ENCODE assay signal across 1 cellular context in the genomic region with DNA sequence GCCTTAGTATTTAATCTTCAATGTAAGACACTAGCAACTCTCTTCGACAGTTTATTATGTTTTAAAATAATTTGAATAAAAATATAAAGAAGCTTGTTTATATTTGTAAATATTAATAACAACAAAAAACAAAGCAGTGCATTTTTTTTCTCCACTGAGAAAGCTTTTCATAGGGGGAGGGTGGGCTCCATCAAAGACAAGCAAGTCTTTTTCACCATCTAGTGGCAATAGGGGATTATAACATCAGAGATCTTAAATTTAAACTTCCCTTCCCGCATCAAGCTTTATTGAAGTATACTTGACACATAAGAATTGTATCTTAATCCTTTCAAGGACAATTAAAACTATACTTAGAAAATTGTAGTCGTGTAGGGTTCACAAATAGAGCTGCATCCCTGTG.
TF ChIP-seq lines count a peak whose summit lies in the region.

No MANE protein-coding gene starts in this region.

TF ChIP-seq in HCT116, 20 proteins besides CTCF, POLR2A, EP300 and RAD21 (continued from another document):
- TF ChIP-seq, protein P1, sequence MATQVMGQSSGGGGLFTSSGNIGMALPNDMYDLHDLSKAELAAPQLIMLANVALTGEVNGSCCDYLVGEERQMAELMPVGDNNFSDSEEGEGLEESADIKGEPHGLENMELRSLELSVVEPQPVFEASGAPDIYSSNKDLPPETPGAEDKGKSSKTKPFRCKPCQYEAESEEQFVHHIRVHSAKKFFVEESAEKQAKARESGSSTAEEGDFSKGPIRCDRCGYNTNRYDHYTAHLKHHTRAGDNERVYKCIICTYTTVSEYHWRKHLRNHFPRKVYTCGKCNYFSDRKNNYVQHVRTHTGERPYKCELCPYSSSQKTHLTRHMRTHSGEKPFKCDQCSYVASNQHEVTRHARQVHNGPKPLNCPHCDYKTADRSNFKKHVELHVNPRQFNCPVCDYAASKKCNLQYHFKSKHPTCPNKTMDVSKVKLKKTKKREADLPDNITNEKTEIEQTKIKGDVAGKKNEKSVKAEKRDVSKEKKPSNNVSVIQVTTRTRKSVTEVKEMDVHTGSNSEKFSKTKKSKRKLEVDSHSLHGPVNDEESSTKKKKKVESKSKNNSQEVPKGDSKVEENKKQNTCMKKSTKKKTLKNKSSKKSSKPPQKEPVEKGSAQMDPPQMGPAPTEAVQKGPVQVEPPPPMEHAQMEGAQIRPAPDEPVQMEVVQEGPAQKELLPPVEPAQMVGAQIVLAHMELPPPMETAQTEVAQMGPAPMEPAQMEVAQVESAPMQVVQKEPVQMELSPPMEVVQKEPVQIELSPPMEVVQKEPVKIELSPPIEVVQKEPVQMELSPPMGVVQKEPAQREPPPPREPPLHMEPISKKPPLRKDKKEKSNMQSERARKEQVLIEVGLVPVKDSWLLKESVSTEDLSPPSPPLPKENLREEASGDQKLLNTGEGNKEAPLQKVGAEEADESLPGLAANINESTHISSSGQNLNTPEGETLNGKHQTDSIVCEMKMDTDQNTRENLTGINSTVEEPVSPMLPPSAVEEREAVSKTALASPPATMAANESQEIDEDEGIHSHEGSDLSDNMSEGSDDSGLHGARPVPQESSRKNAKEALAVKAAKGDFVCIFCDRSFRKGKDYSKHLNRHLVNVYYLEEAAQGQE (IDR thresholded peaks at IDR 0.05; ENCODE audit: low read depth), result no peak
- TF ChIP-seq ELF1 (IDR thresholded peaks at IDR 0.05; ENCODE audit: borderline replicate concordance, low read depth) (no peak), CEBPB (IDR thresholded peaks at IDR 0.05; ENCODE audit: low read depth) (no peak), JUND (IDR thresholded peaks at IDR 0.05) (no peak), CBX3 (IDR thresholded peaks at IDR 0.05; ENCODE audit: low read depth) (no peak), ATF3 (IDR thresholded peaks at IDR 0.05) (no peak)
